ENCODE assay signal across 27 cellular contexts in the genomic region with DNA sequence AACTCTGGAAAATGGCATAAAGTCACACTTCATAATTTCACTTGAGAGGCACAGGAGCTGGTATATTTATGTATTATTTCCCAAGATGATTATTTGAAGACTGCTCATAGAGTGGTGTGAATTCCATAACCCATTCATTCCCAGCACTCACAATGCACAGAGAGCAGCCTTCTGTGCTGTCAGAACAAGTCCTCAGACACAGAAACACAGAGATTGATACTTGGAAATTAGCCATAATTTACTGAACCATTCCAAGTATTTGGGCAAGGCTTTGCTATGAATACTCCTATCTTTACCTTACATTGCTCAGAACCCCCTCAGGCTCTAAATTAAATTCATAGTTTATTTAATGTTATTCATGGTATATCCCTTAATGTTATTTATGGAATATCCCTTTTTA. TPM values are rescaled to one million over a fixed set of nuclear protein-coding genes. Genes with fewer than 3 reads are reported as not detected.
"Had no signal": no experiment of that assay in that cellular context is flagged by ENCODE, and none has a peak within 500 bp of the region (broad histone marks: within the 10 kb centered on the region; RNA-seq: fewer than 3 reads in every experiment).

No MANE protein-coding gene starts in this region.

- DNase-seq: activated CD4-positive, alpha-beta memory T cell treated with anti-CD3 and anti-CD28 coated beads, Interleukin-2, amount 10 ng/mL, durations not matched to agents 7 days and 5 days; activated CD4-positive, alpha-beta T cell treated with anti-CD3 and anti-CD28 coated beads for 36 hours; activated CD4-positive, alpha-beta T cell treated with anti-CD3 and anti-CD28 coated beads, Interleukin-2, amount 10 ng/mL, durations not matched to agents 24 days and 14 days; activated CD4-positive, CD25-positive, alpha-beta regulatory T cell; activated CD4-positive, CD25-positive, alpha-beta regulatory T cell treated with anti-CD3 and anti-CD28 coated beads, Interleukin-2, amount 50 U/mL, for 72 hours; activated CD8-positive, alpha-beta memory T cell treated with anti-CD3 and anti-CD28 coated beads, Interleukin-2, amount 50 U/mL, for 48 hours; activated gamma-delta T cell; activated naive CD4-positive, alpha-beta T cell; activated naive CD4-positive, alpha-beta T cell treated with anti-CD3 and anti-CD28 coated beads, Interleukin-2, amount 10 ng/mL, durations not matched to agents 7 days and 5 days; activated naive CD8-positive, alpha-beta T cell treated with anti-CD3 and anti-CD28 coated beads, Interleukin-2, amount 10 ng/mL, durations not matched to agents 7 days and 5 days; activated T-cell treated with anti-CD3 and anti-CD28 coated beads for 4 hours; activated T-cell treated with anti-CD3 and anti-CD28 coated beads, Interleukin-2, amount 50 U/mL, for 24 hours; activated T-cell treated with anti-CD3 and anti-CD28 coated beads, Interleukin-2, amount 50 U/mL, for 72 hours; dorsolateral prefrontal cortex; effector memory CD8-positive, alpha-beta T cell; foreskin melanocyte; T-helper 2 cell had no signal

- H3K27me3 Mint-ChIP-seq: activated CD4-positive, alpha-beta memory T cell treated with anti-CD3 and anti-CD28 coated beads, Interleukin-2, amount 10 ng/mL, durations not matched to agents 7 days and 5 days; activated CD4-positive, alpha-beta T cell treated with anti-CD3 and anti-CD28 coated beads for 36 hours; activated CD4-positive, alpha-beta T cell treated with anti-CD3 and anti-CD28 coated beads, Interleukin-2, amount 10 ng/mL, durations not matched to agents 24 days and 14 days; activated naive CD4-positive, alpha-beta T cell treated with anti-CD3 and anti-CD28 coated beads, Interleukin-2, amount 10 ng/mL, durations not matched to agents 7 days and 5 days; activated naive CD8-positive, alpha-beta T cell treated with anti-CD3 and anti-CD28 coated beads, Interleukin-2, amount 10 ng/mL, durations not matched to agents 7 days and 5 days; activated T-cell treated with anti-CD3 and anti-CD28 coated beads, Interleukin-2, amount 50 U/mL, for 24 hours; central memory CD8-positive, alpha-beta T cell; dendritic cell treated with granulocyte-macrophage colony-stimulating factor and Interleukin-4, amounts not matched to agents 40 ng/mL and 50 ng/mL, for 4 days; effector memory CD8-positive, alpha-beta T cell had no signal

- H3K4me1 ChIP-seq: ascending aorta, breast epithelium, esophagus muscularis mucosa, gastroesophageal sphincter had no signal

- H3K36me3 ChIP-seq: ascending aorta, breast epithelium, esophagus muscularis mucosa, gastroesophageal sphincter had no signal

- H3K9me3 Mint-ChIP-seq: activated CD4-positive, alpha-beta memory T cell treated with anti-CD3 and anti-CD28 coated beads, Interleukin-2, amount 10 ng/mL, durations not matched to agents 7 days and 5 days; activated CD4-positive, alpha-beta T cell treated with anti-CD3 and anti-CD28 coated beads, Interleukin-2, amount 10 ng/mL, durations not matched to agents 24 days and 14 days; activated naive CD8-positive, alpha-beta T cell treated with anti-CD3 and anti-CD28 coated beads, Interleukin-2, amount 10 ng/mL, durations not matched to agents 7 days and 5 days; dendritic cell treated with granulocyte-macrophage colony-stimulating factor and Interleukin-4, amounts not matched to agents 40 ng/mL and 50 ng/mL, for 4 days had no signal

- H3K36me3 Mint-ChIP-seq: activated naive CD4-positive, alpha-beta T cell treated with anti-CD3 and anti-CD28 coated beads, Interleukin-2, amount 10 ng/mL, durations not matched to agents 7 days and 5 days; activated naive CD4-positive, alpha-beta T cell treated with anti-CD3 and anti-CD28 coated beads, Interleukin-2, amount 50 U/mL, for 72 hours; activated naive CD8-positive, alpha-beta T cell treated with anti-CD3 and anti-CD28 coated beads, Interleukin-2, amount 10 ng/mL, durations not matched to agents 7 days and 5 days; brain had no signal

- H3K9me3 ChIP-seq: ascending aorta, breast epithelium, esophagus muscularis mucosa, gastroesophageal sphincter had no signal

- H3K27ac Mint-ChIP-seq: activated CD4-positive, alpha-beta memory T cell treated with anti-CD3 and anti-CD28 coated beads, Interleukin-2, amount 10 ng/mL, durations not matched to agents 7 days and 5 days; activated CD4-positive, alpha-beta T cell treated with anti-CD3 and anti-CD28 coated beads for 36 hours; activated CD4-positive, alpha-beta T cell treated with anti-CD3 and anti-CD28 coated beads, Interleukin-2, amount 10 ng/mL, durations not matched to agents 24 days and 14 days; activated naive CD4-positive, alpha-beta T cell treated with anti-CD3 and anti-CD28 coated beads, Interleukin-2, amount 10 ng/mL, durations not matched to agents 7 days and 5 days; activated naive CD4-positive, alpha-beta T cell treated with anti-CD3 and anti-CD28 coated beads, Interleukin-2, amount 50 U/mL, for 72 hours; activated naive CD8-positive, alpha-beta T cell treated with anti-CD3 and anti-CD28 coated beads, Interleukin-2, amount 10 ng/mL, durations not matched to agents 7 days and 5 days; activated T-cell treated with anti-CD3 and anti-CD28 coated beads, Interleukin-2, amount 50 U/mL, for 24 hours; activated T-cell treated with anti-CD3 and anti-CD28 coated beads, Interleukin-2, amount 50 U/mL, for 72 hours; brain; dendritic cell treated with granulocyte-macrophage colony-stimulating factor and Interleukin-4, amounts not matched to agents 40 ng/mL and 50 ng/mL, for 4 days; effector memory CD8-positive, alpha-beta T cell had no signal

- H3K27ac ChIP-seq: ascending aorta, breast epithelium, coronary artery, dorsolateral prefrontal cortex, esophagus muscularis mucosa, gastroesophageal sphincter had no signal

- H3K4me3 ChIP-seq: ascending aorta, breast epithelium, coronary artery, dorsolateral prefrontal cortex, esophagus muscularis mucosa, gastroesophageal sphincter had no signal

- H3K4me3 Mint-ChIP-seq: activated CD4-positive, alpha-beta memory T cell treated with anti-CD3 and anti-CD28 coated beads, Interleukin-2, amount 10 ng/mL, durations not matched to agents 7 days and 5 days; activated CD4-positive, alpha-beta T cell treated with anti-CD3 and anti-CD28 coated beads for 36 hours; activated CD4-positive, alpha-beta T cell treated with anti-CD3 and anti-CD28 coated beads, Interleukin-2, amount 10 ng/mL, durations not matched to agents 24 days and 14 days; activated naive CD4-positive, alpha-beta T cell treated with anti-CD3 and anti-CD28 coated beads, Interleukin-2, amount 10 ng/mL, durations not matched to agents 7 days and 5 days; activated naive CD8-positive, alpha-beta T cell treated with anti-CD3 and anti-CD28 coated beads, Interleukin-2, amount 10 ng/mL, durations not matched to agents 7 days and 5 days; activated T-cell treated with anti-CD3 and anti-CD28 coated beads, Interleukin-2, amount 50 U/mL, for 24 hours; activated T-cell treated with anti-CD3 and anti-CD28 coated beads, Interleukin-2, amount 50 U/mL, for 72 hours; brain; central memory CD8-positive, alpha-beta T cell; dendritic cell treated with granulocyte-macrophage colony-stimulating factor and Interleukin-4, amounts not matched to agents 40 ng/mL and 50 ng/mL, for 4 days; effector memory CD8-positive, alpha-beta T cell had no signal

- H3K27me3 ChIP-seq: ascending aorta, breast epithelium, dorsolateral prefrontal cortex, esophagus muscularis mucosa, gastroesophageal sphincter had no signal

- H3K4me1 Mint-ChIP-seq: activated CD4-positive, alpha-beta memory T cell treated with anti-CD3 and anti-CD28 coated beads, Interleukin-2, amount 10 ng/mL, durations not matched to agents 7 days and 5 days; activated CD4-positive, alpha-beta T cell treated with anti-CD3 and anti-CD28 coated beads for 36 hours; activated CD4-positive, alpha-beta T cell treated with anti-CD3 and anti-CD28 coated beads, Interleukin-2, amount 10 ng/mL, durations not matched to agents 24 days and 14 days; activated naive CD4-positive, alpha-beta T cell treated with anti-CD3 and anti-CD28 coated beads, Interleukin-2, amount 10 ng/mL, durations not matched to agents 7 days and 5 days; activated naive CD8-positive, alpha-beta T cell treated with anti-CD3 and anti-CD28 coated beads, Interleukin-2, amount 10 ng/mL, durations not matched to agents 7 days and 5 days; central memory CD8-positive, alpha-beta T cell had no signal

RNA-seq across cellular contexts. Expression of a gene that starts 53.6 kb away (rescaled TPM):
- total RNA-seq: activated CD4-positive, alpha-beta memory T cell treated with anti-CD3 and anti-CD28 coated beads, Interleukin-2, amount 10 ng/mL, durations not matched to agents 7 days and 5 days; activated CD4-positive, alpha-beta T cell treated with anti-CD3 and anti-CD28 coated beads for 36 hours; activated CD4-positive, alpha-beta T cell treated with anti-CD3 and anti-CD28 coated beads, Interleukin-2, amount 10 ng/mL, durations not matched to agents 24 days and 14 days; activated naive CD4-positive, alpha-beta T cell treated with anti-CD3 and anti-CD28 coated beads, Interleukin-2, amount 50 U/mL, for 72 hours; activated naive CD8-positive, alpha-beta T cell treated with anti-CD3 and anti-CD28 coated beads, Interleukin-2, amount 10 ng/mL, durations not matched to agents 7 days and 5 days; activated T-cell treated with anti-CD3 and anti-CD28 coated beads, Interleukin-2, amount 50 U/mL, for 72 hours; T-helper 1 cell treated with Interleukin-12 subunit alpha and Interleukin-12 subunit beta and Interleukin-4 antibody, amounts not matched to agents 30 ng/mL and 1 ng/mL, for 36 hours had no signal
